ENCODE assay signal across 13 cellular contexts in the genomic region with DNA sequence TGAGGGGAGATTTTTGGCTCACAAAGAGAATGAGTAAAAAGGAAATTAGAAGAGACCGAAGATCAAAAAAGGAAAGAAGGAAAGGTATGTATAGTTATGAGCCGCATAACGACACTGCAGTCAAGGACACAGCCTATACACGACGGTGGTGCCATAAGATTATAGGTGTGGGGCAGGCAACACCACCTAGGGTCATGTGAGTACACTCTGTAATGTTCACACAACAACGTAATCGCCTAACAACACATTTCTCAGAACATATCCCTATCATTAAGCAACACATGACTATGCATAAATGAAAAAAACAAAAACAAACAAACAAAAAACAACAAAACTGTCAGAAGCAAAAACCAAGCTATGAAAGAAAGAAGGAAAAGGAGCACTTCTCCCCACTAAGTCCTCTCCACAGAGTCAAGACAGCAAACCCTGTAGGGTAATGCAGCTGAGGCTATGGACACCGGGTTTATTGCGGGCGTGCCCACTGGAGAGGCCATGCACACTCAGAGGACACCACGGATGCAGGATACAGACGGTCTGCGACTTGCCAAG. TPM values are rescaled to one million over a fixed set of nuclear protein-coding genes. Genes with fewer than 3 reads are reported as not detected.
DNase-seq lines count a peak whose midpoint lies in the region; ATAC-seq and TF ChIP-seq lines count a peak whose summit lies in the region.
"Had no signal": no experiment of that assay in that cellular context is flagged by ENCODE, and none has a peak within 500 bp of the region (broad histone marks: within the 10 kb centered on the region; RNA-seq: fewer than 3 reads in every experiment).

No MANE protein-coding gene starts in this region.

- H3K27me3 ChIP-seq in neural progenitor cell = no peaks in the 10 kb centered on the region
- H3K27me3 ChIP-seq: ovary had no signal

- ATAC-seq in activated CD4-positive, CD25-positive, alpha-beta regulatory T cell treated with anti-CD3 and anti-CD28 coated beads, Interleukin-2, amount 50 U/mL, for 24 hours = peak; percentile 54 to 68
- ATAC-seq in HG02678 (IDR thresholded peaks at IDR 0.05; ENCODE audit: unreplicated experiment) (peak; percentile 47), WTC11 (peak; percentile 21; the same call in 1 of the 2 replicates)

- no peak overlapping the region for H3K4me3 ChIP-seq in neural progenitor cell
- H3K4me3 ChIP-seq: ovary, SK-N-MC had no signal

- H3K27ac Mint-ChIP-seq in WTC11 (peak overlapping the region; percentile 71), neural progenitor cell (peak overlapping the region; percentile 5)

- H3F3A ChIP-seq in neural progenitor cell (ENCODE audit: low read depth) = peaks cover 8% of the 10 kb centered on the region

- H3K27me3 Mint-ChIP-seq in WTC11 (ENCODE audit: low read depth) = no peaks in the 10 kb centered on the region
- H3K27me3 Mint-ChIP-seq in neural progenitor cell (ENCODE audit: insufficient read depth, low read depth) = no peaks in the 10 kb centered on the region

- no peaks in the 10 kb centered on the region for H3K36me3 ChIP-seq in neural progenitor cell
- H3K36me3 ChIP-seq: ovary had no signal

- CTCF ChIA-PET in WTC11 (lab: Charles Lee) = no interaction called here

- no peak overlapping the region for H3K9ac ChIP-seq in neural progenitor cell

- POLR2A ChIA-PET in WTC11 (lab: Charles Lee) = no interaction called here

- H3K36me3 Mint-ChIP-seq in WTC11 (no peaks in the 10 kb centered on the region), neural progenitor cell (no peaks in the 10 kb centered on the region)

- H3K79me2 ChIP-seq in neural progenitor cell (ENCODE audit: low read depth) = peaks cover 93% of the 10 kb centered on the region

- H2AFZ ChIP-seq in neural progenitor cell (replicated peaks) = no peak overlapping the region

- no peak for DNase-seq in activated CD4-positive, CD25-positive, alpha-beta regulatory T cell (lab: John Stamatoyannopoulos, UW)
- DNase-seq in WTC11 (ENCODE audit: low spot score) (no peak), neural progenitor cell (ENCODE audit: low spot score) (no peak), ACHN (no peak), RKO (ENCODE audit: low spot score) (no peak), NCI-H2196 (lab: John Stamatoyannopoulos, UW; ENCODE audit: unreplicated experiment) (no peak)
- DNase-seq: caudate nucleus, IMR-90, NCI-H345, ovary had no signal

- H3K4me1 ChIP-seq in neural progenitor cell = no peaks in the 10 kb centered on the region

- no peak overlapping the region for H3K27ac ChIP-seq in neural progenitor cell
- H3K27ac ChIP-seq: ovary, SK-N-MC had no signal

- TF ChIP-seq CTCF in WTC11 (IDR thresholded peaks at IDR 0.05) (no peak), neural progenitor cell (IDR thresholded peaks at IDR 0.05) (no peak)

- H3K4me3 Mint-ChIP-seq in WTC11 (no peak overlapping the region), neural progenitor cell (no peak overlapping the region)

- no peak overlapping the region for H3K4me2 ChIP-seq in neural progenitor cell

- H3K9me3 Mint-ChIP-seq in WTC11 (no peaks in the 10 kb centered on the region), neural progenitor cell (no peaks in the 10 kb centered on the region)

- H4K20me1 ChIP-seq in neural progenitor cell (ENCODE audit: low read depth) = peaks cover 22% of the 10 kb centered on the region

- H3K4me1 Mint-ChIP-seq in WTC11 (peaks cover 74% of the 10 kb centered on the region), neural progenitor cell (peaks cover 35% of the 10 kb centered on the region)

- H3K9me3 ChIP-seq in neural progenitor cell (ENCODE audit: low read depth) = no peaks in the 10 kb centered on the region
- H3K9me3 ChIP-seq: ovary had no signal

- in situ Hi-C loops in ACHN (cut with HindIII; ENCODE audit: low pct_ligation_motif_present, low pct_unique_long_range_greater_than_20kb, low sequenced_read_pairs) = no loop called here

TF ChIP-seq in WTC11, 78 proteins besides CTCF, POLR2A, EP300 and RAD21:
- TF ChIP-seq ZNF138 (CRISPR knock-in tag; conservative IDR thresholded peaks at IDR 0.05) = no peak
- no peak for TF ChIP-seq ATF1 (CRISPR knock-in tag; IDR thresholded peaks at IDR 0.05)
- TF ChIP-seq FOXP1 (CRISPR knock-in tag; IDR thresholded peaks at IDR 0.05; ENCODE audit: borderline replicate concordance) = no peak

RNA-seq across cellular contexts. Expression of a gene that starts 45.1 kb away (rescaled TPM):
- total RNA-seq in WTC11 (2021) = 37.8 to 47.5 TPM (median 44.5 TPM) in 3 replicates
- total RNA-seq in neural progenitor cell (ENCODE audit: low replicate concordance) = 23.7 and 37.6 TPM in 2 replicates
